ENCODE assay signal across 8 cellular contexts in the genomic region with DNA sequence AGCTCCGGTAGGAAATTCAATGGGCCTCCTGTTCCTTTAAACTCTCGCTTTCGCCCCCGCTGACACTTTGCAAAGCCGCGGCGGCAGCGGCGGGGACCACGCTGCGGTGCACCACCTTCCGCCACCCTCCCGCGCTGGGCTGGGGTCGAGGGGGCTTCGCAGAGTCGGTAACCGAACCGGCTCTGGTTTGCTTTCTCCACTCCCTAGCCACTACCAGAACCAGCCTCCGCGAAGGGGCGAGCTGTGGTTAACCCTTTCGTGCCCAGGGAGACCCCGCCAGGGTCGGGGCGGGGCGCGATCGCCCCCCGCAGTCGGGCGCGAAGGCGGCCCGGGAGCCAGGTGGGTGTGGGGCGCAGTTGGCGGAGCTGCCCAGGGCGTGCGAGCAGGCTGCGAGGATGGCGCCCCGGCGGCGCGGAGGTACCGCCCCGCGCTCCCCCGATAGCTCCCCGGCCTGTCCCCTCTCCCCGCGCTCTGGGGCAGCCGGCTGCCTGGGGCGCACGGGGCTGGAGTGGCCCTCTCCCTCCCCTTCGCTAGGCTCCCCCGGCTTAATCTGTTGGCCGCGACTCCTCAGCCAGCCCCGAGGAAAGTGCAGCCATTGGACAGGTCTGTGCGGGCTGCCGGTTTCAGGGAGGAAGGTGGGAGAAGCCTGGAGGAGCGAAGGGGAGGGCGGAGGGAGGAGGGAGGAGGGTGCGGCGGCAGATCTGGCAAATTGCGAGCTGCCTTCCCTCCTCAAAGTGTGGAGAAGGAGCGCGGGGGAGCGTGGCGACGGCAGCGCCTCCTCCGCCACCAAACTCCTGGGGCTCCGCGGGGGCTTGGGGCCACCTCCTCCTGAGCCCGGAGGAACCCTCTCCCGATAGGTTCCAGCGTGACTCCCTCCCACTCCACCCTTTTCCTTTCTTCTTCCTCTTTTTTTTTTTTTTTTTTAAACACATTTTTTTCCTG. TPM values are rescaled to one million over a fixed set of nuclear protein-coding genes. Genes with fewer than 3 reads are reported as not detected.
DNase-seq lines count a peak whose midpoint lies in the region; ATAC-seq and TF ChIP-seq lines count a peak whose summit lies in the region.

No MANE protein-coding gene starts in this region.

- no peaks in the 10 kb centered on the region for H3K36me3 Mint-ChIP-seq in activated T-cell treated with anti-CD3 and anti-CD28 coated beads, Interleukin-2, amount 50 U/mL, for 72 hours (ENCODE audit: insufficient read depth in 2 of 2)

- H3K27ac ChIP-seq in HL-60 (replicated peaks) (no peak overlapping the region), neutrophil (peak overlapping the region; percentile 89)

- H3K27me3 ChIP-seq in HL-60 (ENCODE audit: insufficient read depth, poor library complexity, severe bottlenecking), result peaks cover 5% of the 10 kb centered on the region
- peaks cover 52% of the 10 kb centered on the region for H3K27me3 ChIP-seq in neutrophil

- peaks cover 31 to 33% of the 10 kb centered on the region in 2 experiments for H3K4me1 ChIP-seq in neutrophil (ENCODE audit: control insufficient read depth in 1 of 2, insufficient read depth in 1 of 2, low read depth in 1 of 2, low read length in 1 of 2)

- intact Hi-C loops in Right ventricle myocardium inferior (cut with DNase I), result loop anchor here (5.0 to 10.0 kb wide), 6 partner anchors 132 to 952 kb away; no protein-coding TSS in a partner anchor

- H3K9me3 Mint-ChIP-seq in activated T-cell treated with anti-CD3 and anti-CD28 coated beads, Interleukin-2, amount 50 U/mL, for 72 hours, result no peaks in the 10 kb centered on the region

- peaks cover 38% of the 10 kb centered on the region for H3K27me3 Mint-ChIP-seq in activated T-cell treated with anti-CD3 and anti-CD28 coated beads, Interleukin-2, amount 50 U/mL, for 72 hours (ENCODE audit: low read depth)

- H3K4me3 ChIP-seq in HL-60 (replicated peaks; ENCODE audit: insufficient read depth, low read length), result peak overlapping the region; percentile 47
- H3K4me3 ChIP-seq in neutrophil (ENCODE audit: low read depth in 1 of 2, low read length in 1 of 2), result peak overlapping the region; percentile 81 to 94

- ATAC-seq in activated T-cell treated with anti-CD3 and anti-CD28 coated beads, Interleukin-2, amount 50 U/mL, for 72 hours (replicated peaks in 1 of 2), result peak in 1 of 2 donors; percentile 32
- peak; percentile 85 for ATAC-seq in Right ventricle myocardium inferior
- ATAC-seq in GM18505 (IDR thresholded peaks at IDR 0.05; ENCODE audit: unreplicated experiment), result no peak

- H3K27ac Mint-ChIP-seq in activated T-cell treated with anti-CD3 and anti-CD28 coated beads, Interleukin-2, amount 50 U/mL, for 72 hours, result no peak overlapping the region

- peak; percentile 90 for DNase-seq in CD1c-positive myeloid dendritic cell (ENCODE audit: extremely low spot score)
- no peak for DNase-seq in HL-60 (ENCODE audit: low read depth in 1 of 2, low spot score in 1 of 2)
- no peak for DNase-seq in activated T-cell treated with anti-CD3 and anti-CD28 coated beads, Interleukin-2, amount 50 U/mL, for 72 hours
- DNase-seq in Right ventricle myocardium inferior (ENCODE audit: missing footprints), result peak; percentile 87
- no peak for DNase-seq in NCI-H187 (lab: John Stamatoyannopoulos, UW)
- no peak for DNase-seq in epidermal melanocyte (ENCODE audit: insufficient read length, low spot score)

- TF ChIP-seq CTCF in HL-60 (IDR thresholded peaks at IDR 0.05; ENCODE audit: insufficient read depth, low read length), result no peak
- no peak for TF ChIP-seq CTCF in neutrophil (IDR thresholded peaks at IDR 0.05)

- H3K4me1 Mint-ChIP-seq in activated T-cell treated with anti-CD3 and anti-CD28 coated beads, Interleukin-2, amount 50 U/mL, for 72 hours (ENCODE audit: low read depth), result no peaks in the 10 kb centered on the region

- no peaks in the 10 kb centered on the region for H3K9me3 ChIP-seq in neutrophil

- H3K4me3 Mint-ChIP-seq in activated T-cell treated with anti-CD3 and anti-CD28 coated beads, Interleukin-2, amount 50 U/mL, for 72 hours, result peak overlapping the region; percentile 69 to 79

- no peaks in the 10 kb centered on the region for H3K36me3 ChIP-seq in neutrophil

- TF ChIP-seq POLR2A in GM18505 (IDR thresholded peaks at IDR 0.05; ENCODE audit: borderline replicate concordance, extremely low read depth, insufficient read depth, insufficient read length), result no peak

RNA-seq across cellular contexts. Expression of a gene that starts 0.5 kb away (rescaled TPM):
- total RNA-seq in activated T-cell treated with anti-CD3 and anti-CD28 coated beads, Interleukin-2, amount 50 U/mL, for 72 hours, result under 1 TPM; 0.07 to 0.09 TPM
- 13.1 TPM for total RNA-seq in Right ventricle myocardium inferior

Comparison
In these comparisons a context has a peak if more than half of its experiments do, and no peak if none do; other contexts are left out.
1. DNase-seq: peak in CD1c-positive myeloid dendritic cell (single experiment) and Right ventricle myocardium inferior (single experiment); none in HL-60 (0 of 2), activated T-cell treated with anti-CD3 and anti-CD28 coated beads, Interleukin-2, amount 50 U/mL, for 72 hours (0 of 2), NCI-H187 (0 of 2) and epidermal melanocyte (single experiment).
2. RNA of a gene that starts 0.5 kb away (total RNA-seq): 13.1 TPM in Right ventricle myocardium inferior (single experiment); 0.07 to 0.09 TPM in activated T-cell treated with anti-CD3 and anti-CD28 coated beads, Interleukin-2, amount 50 U/mL, for 72 hours; every median in the first group is over 10 times any median in the second.